Comparison of ENCODE assay signal across 1 cellular context in the genomic region with DNA sequence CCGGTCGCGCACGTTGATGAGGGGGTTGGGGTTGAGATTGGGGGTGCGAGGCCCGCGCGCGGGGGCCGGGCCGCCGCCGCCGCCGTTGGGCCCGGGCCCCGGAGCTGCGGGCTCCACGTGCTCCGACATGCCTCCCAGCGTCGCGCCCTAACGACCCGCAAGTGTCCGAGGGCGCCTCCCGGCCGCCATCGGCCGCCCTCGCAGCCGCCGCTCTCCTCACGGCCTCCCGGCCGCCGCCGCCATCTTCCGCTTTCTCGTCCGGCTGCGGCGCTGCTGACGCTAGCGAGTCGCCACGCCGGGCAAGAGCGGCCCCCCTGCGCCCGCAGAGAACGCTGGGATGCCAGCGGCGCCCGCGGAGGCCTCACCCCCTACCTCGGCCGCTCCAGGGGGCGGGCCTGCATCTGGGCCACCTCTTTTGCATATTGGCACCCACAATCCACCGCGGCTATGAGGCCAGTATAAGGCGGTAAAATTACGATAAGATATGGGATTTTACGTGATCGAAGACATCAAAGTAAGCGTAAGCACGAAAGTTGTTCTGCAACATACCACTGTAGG.
A peak's percentile ranks its signal among the peaks of the same experiment; 100 is the strongest.
TF ChIP-seq lines count a peak whose summit lies in the region.

Gene TMEM259, minus strand, starts transcription at position 256 of the 558 bp plus-strand sequence. Its CDS starts 127 bp downstream, at position 129.

TF ChIP-seq in HepG2, 621 proteins besides CTCF, POLR2A, EP300 and RAD21 (continued from another document):
- TF ChIP-seq, protein P1, sequence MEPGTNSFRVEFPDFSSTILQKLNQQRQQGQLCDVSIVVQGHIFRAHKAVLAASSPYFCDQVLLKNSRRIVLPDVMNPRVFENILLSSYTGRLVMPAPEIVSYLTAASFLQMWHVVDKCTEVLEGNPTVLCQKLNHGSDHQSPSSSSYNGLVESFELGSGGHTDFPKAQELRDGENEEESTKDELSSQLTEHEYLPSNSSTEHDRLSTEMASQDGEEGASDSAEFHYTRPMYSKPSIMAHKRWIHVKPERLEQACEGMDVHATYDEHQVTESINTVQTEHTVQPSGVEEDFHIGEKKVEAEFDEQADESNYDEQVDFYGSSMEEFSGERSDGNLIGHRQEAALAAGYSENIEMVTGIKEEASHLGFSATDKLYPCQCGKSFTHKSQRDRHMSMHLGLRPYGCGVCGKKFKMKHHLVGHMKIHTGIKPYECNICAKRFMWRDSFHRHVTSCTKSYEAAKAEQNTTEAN (CRISPR knock-in tag; conservative IDR thresholded peaks at IDR 0.05), result no peak
- TF ChIP-seq ZNF687 (CRISPR knock-in tag; IDR thresholded peaks at IDR 0.05), result peak; percentile 51
- TF ChIP-seq SP1 (IDR thresholded peaks at IDR 0.05), result no peak
- peak; percentile 48; the same call in 1 of the 2 replicates for TF ChIP-seq SP1 (CRISPR knock-in tag; IDR thresholded peaks at IDR 0.05)
- TF ChIP-seq ZNF232 (CRISPR knock-in tag; IDR thresholded peaks at IDR 0.05; ENCODE audit: borderline replicate concordance), result 0 out of 2 replicates have a peak, but pooled peaks have one; percentile 60
- TF ChIP-seq, protein P2, sequence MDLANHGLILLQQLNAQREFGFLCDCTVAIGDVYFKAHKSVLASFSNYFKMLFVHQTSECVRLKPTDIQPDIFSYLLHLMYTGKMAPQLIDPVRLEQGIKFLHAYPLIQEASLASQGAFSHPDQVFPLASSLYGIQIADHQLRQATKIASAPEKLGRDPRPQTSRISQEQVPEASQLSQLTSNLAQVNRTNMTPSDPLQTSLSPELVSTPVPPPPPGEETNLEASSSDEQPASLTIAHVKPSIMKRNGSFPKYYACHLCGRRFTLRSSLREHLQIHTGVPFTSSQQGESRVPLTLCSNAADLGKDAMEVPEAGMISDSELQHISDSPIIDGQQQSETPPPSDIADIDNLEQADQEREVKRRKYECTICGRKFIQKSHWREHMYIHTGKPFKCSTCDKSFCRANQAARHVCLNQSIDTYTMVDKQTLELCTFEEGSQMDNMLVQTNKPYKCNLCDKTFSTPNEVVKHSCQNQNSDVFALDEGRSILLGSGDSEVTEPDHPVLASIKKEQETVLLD (CRISPR knock-in tag; IDR thresholded peaks at IDR 0.05; ENCODE audit: low read depth), result peak; percentile 50; the same call in 1 of the 2 replicates
- peak; percentile 71; the same call in 1 of the 2 replicates for TF ChIP-seq KMT2A (CRISPR knock-in tag; IDR thresholded peaks at IDR 0.05)
- TF ChIP-seq FOXM1 (CRISPR knock-in tag; IDR thresholded peaks at IDR 0.05), result no peak
- TF ChIP-seq, protein P3, sequence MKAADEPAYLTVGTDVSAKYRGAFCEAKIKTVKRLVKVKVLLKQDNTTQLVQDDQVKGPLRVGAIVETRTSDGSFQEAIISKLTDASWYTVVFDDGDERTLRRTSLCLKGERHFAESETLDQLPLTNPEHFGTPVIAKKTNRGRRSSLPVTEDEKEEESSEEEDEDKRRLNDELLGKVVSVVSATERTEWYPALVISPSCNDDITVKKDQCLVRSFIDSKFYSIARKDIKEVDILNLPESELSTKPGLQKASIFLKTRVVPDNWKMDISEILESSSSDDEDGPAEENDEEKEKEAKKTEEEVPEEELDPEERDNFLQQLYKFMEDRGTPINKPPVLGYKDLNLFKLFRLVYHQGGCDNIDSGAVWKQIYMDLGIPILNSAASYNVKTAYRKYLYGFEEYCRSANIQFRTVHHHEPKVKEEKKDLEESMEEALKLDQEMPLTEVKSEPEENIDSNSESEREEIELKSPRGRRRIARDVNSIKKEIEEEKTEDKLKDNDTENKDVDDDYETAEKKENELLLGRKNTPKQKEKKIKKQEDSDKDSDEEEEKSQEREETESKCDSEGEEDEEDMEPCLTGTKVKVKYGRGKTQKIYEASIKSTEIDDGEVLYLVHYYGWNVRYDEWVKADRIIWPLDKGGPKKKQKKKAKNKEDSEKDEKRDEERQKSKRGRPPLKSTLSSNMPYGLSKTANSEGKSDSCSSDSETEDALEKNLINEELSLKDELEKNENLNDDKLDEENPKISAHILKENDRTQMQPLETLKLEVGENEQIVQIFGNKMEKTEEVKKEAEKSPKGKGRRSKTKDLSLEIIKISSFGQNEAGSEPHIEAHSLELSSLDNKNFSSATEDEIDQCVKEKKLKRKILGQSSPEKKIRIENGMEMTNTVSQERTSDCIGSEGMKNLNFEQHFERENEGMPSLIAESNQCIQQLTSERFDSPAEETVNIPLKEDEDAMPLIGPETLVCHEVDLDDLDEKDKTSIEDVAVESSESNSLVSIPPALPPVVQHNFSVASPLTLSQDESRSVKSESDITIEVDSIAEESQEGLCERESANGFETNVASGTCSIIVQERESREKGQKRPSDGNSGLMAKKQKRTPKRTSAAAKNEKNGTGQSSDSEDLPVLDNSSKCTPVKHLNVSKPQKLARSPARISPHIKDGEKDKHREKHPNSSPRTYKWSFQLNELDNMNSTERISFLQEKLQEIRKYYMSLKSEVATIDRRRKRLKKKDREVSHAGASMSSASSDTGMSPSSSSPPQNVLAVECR (CRISPR knock-in tag; IDR thresholded peaks at IDR 0.05; ENCODE audit: borderline replicate concordance), result peak; percentile 77; the same call in 1 of the 2 replicates
- TF ChIP-seq ZFP90 (CRISPR knock-in tag; IDR thresholded peaks at IDR 0.05; ENCODE audit: borderline replicate concordance), result 0 out of 2 replicates have a peak, but pooled peaks have one; percentile 66
- TF ChIP-seq, protein P4, sequence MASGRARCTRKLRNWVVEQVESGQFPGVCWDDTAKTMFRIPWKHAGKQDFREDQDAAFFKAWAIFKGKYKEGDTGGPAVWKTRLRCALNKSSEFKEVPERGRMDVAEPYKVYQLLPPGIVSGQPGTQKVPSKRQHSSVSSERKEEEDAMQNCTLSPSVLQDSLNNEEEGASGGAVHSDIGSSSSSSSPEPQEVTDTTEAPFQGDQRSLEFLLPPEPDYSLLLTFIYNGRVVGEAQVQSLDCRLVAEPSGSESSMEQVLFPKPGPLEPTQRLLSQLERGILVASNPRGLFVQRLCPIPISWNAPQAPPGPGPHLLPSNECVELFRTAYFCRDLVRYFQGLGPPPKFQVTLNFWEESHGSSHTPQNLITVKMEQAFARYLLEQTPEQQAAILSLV (CRISPR knock-in tag; IDR thresholded peaks at IDR 0.05; ENCODE audit: borderline replicate concordance), result peak; percentile 78; the same call in 1 of the 2 replicates
- TF ChIP-seq AGO1 (IDR thresholded peaks at IDR 0.05; ENCODE audit: low read depth, low read length, poor library complexity, severe bottlenecking), result peak; percentile 24
- TF ChIP-seq PHF20 (CRISPR knock-in tag; IDR thresholded peaks at IDR 0.05), result peak; percentile 75
- peak; percentile 87 for TF ChIP-seq SPEN (CRISPR knock-in tag; IDR thresholded peaks at IDR 0.05; ENCODE audit: low read depth)
- TF ChIP-seq, protein P5, sequence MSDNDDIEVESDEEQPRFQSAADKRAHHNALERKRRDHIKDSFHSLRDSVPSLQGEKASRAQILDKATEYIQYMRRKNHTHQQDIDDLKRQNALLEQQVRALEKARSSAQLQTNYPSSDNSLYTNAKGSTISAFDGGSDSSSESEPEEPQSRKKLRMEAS (IDR thresholded peaks at IDR 0.05), result peak; percentile 59
- no peak for TF ChIP-seq ZKSCAN8 (CRISPR knock-in tag; IDR thresholded peaks at IDR 0.05; ENCODE audit: borderline replicate concordance)
